8 cellular contexts compared by ENCODE assay signal in the genomic region with DNA sequence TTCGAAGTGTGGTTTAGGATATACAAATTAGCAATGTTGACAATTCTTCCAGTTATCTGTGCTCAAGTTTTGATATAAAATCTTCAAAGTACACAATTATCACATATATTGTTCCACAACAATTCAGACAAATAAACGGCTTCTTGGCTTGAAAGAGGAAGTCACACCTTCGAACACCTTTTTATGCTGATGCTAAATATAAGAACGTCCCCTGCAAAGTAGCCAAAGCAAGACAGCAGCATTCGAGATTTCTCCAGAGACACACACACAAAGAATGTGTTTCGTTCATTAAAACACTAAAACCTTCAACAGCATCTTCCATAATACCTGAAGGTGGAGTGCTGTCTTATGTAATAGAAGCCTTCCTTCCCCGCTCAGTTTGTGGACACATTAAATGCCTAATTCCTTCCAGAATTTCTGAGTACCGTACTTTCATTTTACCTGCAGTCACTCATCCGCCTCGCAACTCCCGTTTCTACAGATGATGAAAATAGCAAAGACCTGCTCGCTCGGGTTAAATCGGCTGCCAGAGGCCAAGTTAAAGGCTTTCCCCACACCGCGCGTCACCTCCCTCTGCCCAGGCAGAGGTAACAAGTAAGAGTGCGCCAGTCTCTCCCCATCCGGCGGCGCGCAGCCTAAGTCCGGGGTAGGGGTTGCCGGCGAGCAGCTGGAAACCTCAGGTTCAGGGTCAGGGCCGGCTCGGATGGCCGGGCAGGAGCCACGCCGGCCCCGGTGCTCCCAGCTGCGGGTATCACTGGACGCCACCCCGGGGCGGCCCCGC. TPM values are rescaled to one million over a fixed set of nuclear protein-coding genes. Genes with fewer than 3 reads are reported as not detected.
DNase-seq lines count a peak whose midpoint lies in the region; ATAC-seq, FAIRE-seq and TF ChIP-seq lines count a peak whose summit lies in the region.

No MANE protein-coding gene starts in this region.

- H3K27me3 ChIP-seq in HAP-1 (ENCODE audit: low read depth) = peaks cover 51% of the 10 kb centered on the region
- H3K27me3 ChIP-seq in esophagus muscularis mucosa = peaks cover 0 to 39% (median 0%) of the 10 kb centered on the region in 4 donors

- H3K36me3 ChIP-seq in HAP-1 (replicated peaks) (no peaks in the 10 kb centered on the region), esophagus muscularis mucosa (no peaks in the 10 kb centered on the region)

- no peaks in the 10 kb centered on the region for H3K9me3 Mint-ChIP-seq in naive B cell

- peaks cover 14 to 23% (median 16%) of the 10 kb centered on the region in 3 donors for H3K4me1 Mint-ChIP-seq in naive B cell

- 5% methylated on average over 19 of the region's 36 CpGs for WGBS in esophagus muscularis mucosa

- peak overlapping the region; percentile 78 to 98 (median 91) for H3K4me3 Mint-ChIP-seq in naive B cell

- ATAC-seq in naive B cell (ENCODE audit: low read depth in 2 of 2) = peak; percentile 54 to 61

- H3K4me1 ChIP-seq in HAP-1 (no peaks in the 10 kb centered on the region; the same call in 1 of the 2 replicates), esophagus muscularis mucosa (peaks cover 12 to 40% (median 36%) of the 10 kb centered on the region in 4 donors)

- H3K4me3 ChIP-seq in HAP-1 (peak overlapping the region; percentile 32), esophagus muscularis mucosa (peak overlapping the region; percentile 64 to 79 (median 68))

- H3K9me3 ChIP-seq in HAP-1 = no peaks in the 10 kb centered on the region
- no peaks in the 10 kb centered on the region for H3K9me3 ChIP-seq in esophagus muscularis mucosa

- peak overlapping the region in 2 of 6 donors; percentile 40 to 55 for H3K27ac Mint-ChIP-seq in naive B cell

- FAIRE-seq in GM12891 (lab: Jason Lieb, UNC) = peak; percentile 43

- peaks cover 0 to 8% of the 10 kb centered on the region in 2 donors for H3K36me3 Mint-ChIP-seq in naive B cell

- DNase-seq in GM12891 (ENCODE audit: insufficient read length, low spot score) = peak; percentile 46
- DNase-seq in HAP-1 (ENCODE audit: low spot score in 2 of 2) = peak in 1 of 2 experiments; percentile 54
- peak; percentile 46 for DNase-seq in NCI-H1105 treated with DMSO at 0.1 percent for 48 hours (lab: John Stamatoyannopoulos, UW)
- peak; percentile 83 for DNase-seq in activated CD8-positive, alpha-beta memory T cell treated with anti-CD3 and anti-CD28 coated beads for 24 hours
- no peak for DNase-seq in esophagus muscularis mucosa (ENCODE audit: extremely low spot score)
- DNase-seq in naive B cell = peak; percentile 16
- DNase-seq in superior temporal gyrus (ENCODE audit: extremely low spot score) = peak; percentile 40
- DNase-seq in NK-92 treated with Interleukin-12 subunit alpha and Interleukin-12 subunit beta, amount 100 ng/mL, for 24 hours (lab: John Stamatoyannopoulos, UW) = no peak

- in situ Hi-C loops in HAP-1 (cut with MboI; ENCODE audit: low sequenced_read_pairs) = no loop called here

- intact Hi-C loops in esophagus muscularis mucosa (cut with DNase I) = no loop called here

- TF ChIP-seq EP300 in esophagus muscularis mucosa (IDR thresholded peaks at IDR 0.05) = no peak

- no peak for TF ChIP-seq CTCF in esophagus muscularis mucosa (IDR thresholded peaks at IDR 0.05)

- no peak for TF ChIP-seq POLR2A in GM12891 (IDR thresholded peaks at IDR 0.05; ENCODE audit: low read depth, low read length)
- no peak for TF ChIP-seq POLR2A in esophagus muscularis mucosa (IDR thresholded peaks at IDR 0.05; ENCODE audit: low read depth)

- peak overlapping the region; percentile 58 to 71 (median 68) for H3K27ac ChIP-seq in esophagus muscularis mucosa (replicated peaks in 1 of 4)

- peaks cover 40 to 73% (median 66%) of the 10 kb centered on the region in 3 donors for H3K27me3 Mint-ChIP-seq in naive B cell

TF ChIP-seq in GM12891, 5 proteins besides CTCF, POLR2A, EP300 and RAD21:
- no peak for TF ChIP-seq TAF1 (IDR thresholded peaks at IDR 0.05; ENCODE audit: low read depth, low read length)
- TF ChIP-seq SPI1 (IDR thresholded peaks at IDR 0.05; ENCODE audit: low read depth, low read length) = peak; percentile 44; the same call in 1 of the 2 replicates

RNA-seq across cellular contexts. Expression of gene SERPINE2, which starts 0.8 kb away (rescaled TPM):
- polyA plus RNA-seq in GM12891 (2012; ENCODE audit: low read depth, missing spikeins) = 0.04 TPM
- 100 to 1,000 TPM in 1 of 4 donors, 10 to 100 TPM in 3; 20.4 to 126 (median 42.1) TPM for total RNA-seq in esophagus muscularis mucosa
- 1 to 10 TPM; 1.6 to 6.1 (median 3.4) TPM for polyA plus RNA-seq in naive B cell (ENCODE audit: low read depth in 6 of 6)

Comparison
In these comparisons a context has a peak if more than half of its experiments do, and no peak if none do; other contexts are left out.
1. DNase-seq: peak in GM12891 (single experiment), NCI-H1105 treated with DMSO at 0.1 percent for 48 hours (single experiment), activated CD8-positive, alpha-beta memory T cell treated with anti-CD3 and anti-CD28 coated beads for 24 hours (single experiment), naive B cell (single experiment) and superior temporal gyrus (single experiment); none in esophagus muscularis mucosa (single experiment) and NK-92 treated with Interleukin-12 subunit alpha and Interleukin-12 subunit beta, amount 100 ng/mL, for 24 hours (single experiment).